In the genomic region with DNA sequence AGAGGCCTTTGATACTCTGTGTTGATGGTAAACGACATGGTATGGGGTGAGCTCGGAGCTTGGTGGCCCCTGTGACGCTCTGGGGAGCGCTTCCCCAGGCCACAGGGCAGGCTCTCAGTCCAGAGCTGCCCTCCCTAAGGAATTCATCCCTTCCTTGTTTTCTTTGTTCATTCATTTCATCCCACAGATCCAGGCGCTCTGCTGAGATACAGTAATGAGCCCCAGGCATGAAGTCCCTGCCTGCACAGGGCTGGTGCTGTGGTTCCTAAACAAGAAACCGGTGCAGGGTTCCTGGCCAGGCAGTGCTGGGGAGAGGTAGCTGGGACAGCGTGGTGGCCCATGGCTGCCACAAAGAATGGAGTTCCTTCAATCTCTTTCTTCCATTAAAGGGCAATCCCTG, we compare ENCODE assay signal across 2 cellular contexts.
TF ChIP-seq lines count a peak whose summit lies in the region.

No MANE protein-coding gene starts in this region.

TF ChIP-seq in IMR-90, 13 proteins besides CTCF, POLR2A, EP300 and RAD21:
- no peak for TF ChIP-seq SMC3 (IDR thresholded peaks at IDR 0.05; ENCODE audit: low read depth, low read length)
- TF ChIP-seq RFX5 (IDR thresholded peaks at IDR 0.05; ENCODE audit: low read depth, low read length), result no peak
- TF ChIP-seq CEBPB (IDR thresholded peaks at IDR 0.05; ENCODE audit: low read depth, low read length), result no peak
- no peak for TF ChIP-seq CHD1 (IDR thresholded peaks at IDR 0.05; ENCODE audit: low read depth, low read length)
- TF ChIP-seq MAFK (IDR thresholded peaks at IDR 0.05; ENCODE audit: low read depth, low read length), result no peak
- TF ChIP-seq BHLHE40 (IDR thresholded peaks at IDR 0.05; ENCODE audit: low read depth, low read length), result no peak
- TF ChIP-seq RCOR1 (IDR thresholded peaks at IDR 0.05; ENCODE audit: insufficient replicate concordance, low read length), result no peak
- TF ChIP-seq MAZ (IDR thresholded peaks at IDR 0.05; ENCODE audit: borderline replicate concordance, low read depth, low read length), result no peak

TF ChIP-seq in SK-N-SH treated with all-trans-retinoic acid at 6 μM for 48 hours, 23 proteins besides CTCF, POLR2A, EP300 and RAD21:
- TF ChIP-seq ZNF565 (CRISPR knock-in tag; conservative IDR thresholded peaks at IDR 0.05; ENCODE audit: low read depth) (no peak), ZC3H10 (CRISPR knock-in tag; IDR thresholded peaks at IDR 0.05) (no peak), SNAI2 (CRISPR knock-in tag; IDR thresholded peaks at IDR 0.05) (no peak), ESRRG (CRISPR knock-in tag; IDR thresholded peaks at IDR 0.05) (no peak), ZNF8 (CRISPR knock-in tag; IDR thresholded peaks at IDR 0.05) (no peak), BACH2 (CRISPR knock-in tag; IDR thresholded peaks at IDR 0.05; ENCODE audit: borderline replicate concordance) (no peak), OSR1 (CRISPR knock-in tag; IDR thresholded peaks at IDR 0.05) (no peak), TCF4 (CRISPR knock-in tag; IDR thresholded peaks at IDR 0.05; ENCODE audit: borderline replicate concordance) (no peak), ZFP3 (CRISPR knock-in tag; IDR thresholded peaks at IDR 0.05) (no peak), ZNF70 (CRISPR knock-in tag; IDR thresholded peaks at IDR 0.05) (no peak), TOX (CRISPR knock-in tag; IDR thresholded peaks at IDR 0.05; ENCODE audit: borderline replicate concordance) (no peak)
- TF ChIP-seq, protein P1, sequence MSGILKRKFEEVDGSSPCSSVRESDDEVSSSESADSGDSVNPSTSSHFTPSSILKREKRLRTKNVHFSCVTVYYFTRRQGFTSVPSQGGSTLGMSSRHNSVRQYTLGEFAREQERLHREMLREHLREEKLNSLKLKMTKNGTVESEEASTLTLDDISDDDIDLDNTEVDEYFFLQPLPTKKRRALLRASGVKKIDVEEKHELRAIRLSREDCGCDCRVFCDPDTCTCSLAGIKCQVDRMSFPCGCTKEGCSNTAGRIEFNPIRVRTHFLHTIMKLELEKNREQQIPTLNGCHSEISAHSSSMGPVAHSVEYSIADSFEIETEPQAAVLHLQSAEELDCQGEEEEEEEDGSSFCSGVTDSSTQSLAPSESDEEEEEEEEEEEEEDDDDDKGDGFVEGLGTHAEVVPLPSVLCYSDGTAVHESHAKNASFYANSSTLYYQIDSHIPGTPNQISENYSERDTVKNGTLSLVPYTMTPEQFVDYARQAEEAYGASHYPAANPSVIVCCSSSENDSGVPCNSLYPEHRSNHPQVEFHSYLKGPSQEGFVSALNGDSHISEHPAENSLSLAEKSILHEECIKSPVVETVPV (CRISPR knock-in tag; IDR thresholded peaks at IDR 0.05), result no peak
- TF ChIP-seq, protein P2, sequence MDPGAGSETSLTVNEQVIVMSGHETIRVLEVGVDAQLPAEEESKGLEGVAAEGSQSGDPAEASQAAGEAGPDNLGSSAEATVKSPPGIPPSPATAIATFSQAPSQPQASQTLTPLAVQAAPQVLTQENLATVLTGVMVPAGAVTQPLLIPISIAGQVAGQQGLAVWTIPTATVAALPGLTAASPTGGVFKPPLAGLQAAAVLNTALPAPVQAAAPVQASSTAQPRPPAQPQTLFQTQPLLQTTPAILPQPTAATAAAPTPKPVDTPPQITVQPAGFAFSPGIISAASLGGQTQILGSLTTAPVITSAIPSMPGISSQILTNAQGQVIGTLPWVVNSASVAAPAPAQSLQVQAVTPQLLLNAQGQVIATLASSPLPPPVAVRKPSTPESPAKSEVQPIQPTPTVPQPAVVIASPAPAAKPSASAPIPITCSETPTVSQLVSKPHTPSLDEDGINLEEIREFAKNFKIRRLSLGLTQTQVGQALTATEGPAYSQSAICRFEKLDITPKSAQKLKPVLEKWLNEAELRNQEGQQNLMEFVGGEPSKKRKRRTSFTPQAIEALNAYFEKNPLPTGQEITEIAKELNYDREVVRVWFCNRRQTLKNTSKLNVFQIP (CRISPR knock-in tag; IDR thresholded peaks at IDR 0.05; ENCODE audit: borderline replicate concordance, low read depth), result no peak
- TF ChIP-seq, protein P3, sequence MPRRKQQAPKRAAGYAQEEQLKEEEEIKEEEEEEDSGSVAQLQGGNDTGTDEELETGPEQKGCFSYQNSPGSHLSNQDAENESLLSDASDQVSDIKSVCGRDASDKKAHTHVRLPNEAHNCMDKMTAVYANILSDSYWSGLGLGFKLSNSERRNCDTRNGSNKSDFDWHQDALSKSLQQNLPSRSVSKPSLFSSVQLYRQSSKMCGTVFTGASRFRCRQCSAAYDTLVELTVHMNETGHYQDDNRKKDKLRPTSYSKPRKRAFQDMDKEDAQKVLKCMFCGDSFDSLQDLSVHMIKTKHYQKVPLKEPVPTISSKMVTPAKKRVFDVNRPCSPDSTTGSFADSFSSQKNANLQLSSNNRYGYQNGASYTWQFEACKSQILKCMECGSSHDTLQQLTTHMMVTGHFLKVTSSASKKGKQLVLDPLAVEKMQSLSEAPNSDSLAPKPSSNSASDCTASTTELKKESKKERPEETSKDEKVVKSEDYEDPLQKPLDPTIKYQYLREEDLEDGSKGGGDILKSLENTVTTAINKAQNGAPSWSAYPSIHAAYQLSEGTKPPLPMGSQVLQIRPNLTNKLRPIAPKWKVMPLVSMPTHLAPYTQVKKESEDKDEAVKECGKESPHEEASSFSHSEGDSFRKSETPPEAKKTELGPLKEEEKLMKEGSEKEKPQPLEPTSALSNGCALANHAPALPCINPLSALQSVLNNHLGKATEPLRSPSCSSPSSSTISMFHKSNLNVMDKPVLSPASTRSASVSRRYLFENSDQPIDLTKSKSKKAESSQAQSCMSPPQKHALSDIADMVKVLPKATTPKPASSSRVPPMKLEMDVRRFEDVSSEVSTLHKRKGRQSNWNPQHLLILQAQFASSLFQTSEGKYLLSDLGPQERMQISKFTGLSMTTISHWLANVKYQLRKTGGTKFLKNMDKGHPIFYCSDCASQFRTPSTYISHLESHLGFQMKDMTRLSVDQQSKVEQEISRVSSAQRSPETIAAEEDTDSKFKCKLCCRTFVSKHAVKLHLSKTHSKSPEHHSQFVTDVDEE (CRISPR knock-in tag; IDR thresholded peaks at IDR 0.05), result no peak
- TF ChIP-seq, protein P4, sequence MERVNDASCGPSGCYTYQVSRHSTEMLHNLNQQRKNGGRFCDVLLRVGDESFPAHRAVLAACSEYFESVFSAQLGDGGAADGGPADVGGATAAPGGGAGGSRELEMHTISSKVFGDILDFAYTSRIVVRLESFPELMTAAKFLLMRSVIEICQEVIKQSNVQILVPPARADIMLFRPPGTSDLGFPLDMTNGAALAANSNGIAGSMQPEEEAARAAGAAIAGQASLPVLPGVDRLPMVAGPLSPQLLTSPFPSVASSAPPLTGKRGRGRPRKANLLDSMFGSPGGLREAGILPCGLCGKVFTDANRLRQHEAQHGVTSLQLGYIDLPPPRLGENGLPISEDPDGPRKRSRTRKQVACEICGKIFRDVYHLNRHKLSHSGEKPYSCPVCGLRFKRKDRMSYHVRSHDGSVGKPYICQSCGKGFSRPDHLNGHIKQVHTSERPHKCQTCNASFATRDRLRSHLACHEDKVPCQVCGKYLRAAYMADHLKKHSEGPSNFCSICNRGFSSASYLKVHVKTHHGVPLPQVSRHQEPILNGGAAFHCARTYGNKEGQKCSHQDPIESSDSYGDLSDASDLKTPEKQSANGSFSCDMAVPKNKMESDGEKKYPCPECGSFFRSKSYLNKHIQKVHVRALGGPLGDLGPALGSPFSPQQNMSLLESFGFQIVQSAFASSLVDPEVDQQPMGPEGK (CRISPR knock-in tag; IDR thresholded peaks at IDR 0.05; ENCODE audit: borderline replicate concordance), result no peak
